Comparison of ENCODE assay signal across 6 cellular contexts in genomic region chr1:56836359-56836758, GRCh38. TPM values are rescaled to one million over a fixed set of nuclear protein-coding genes. Genes with fewer than 3 reads are reported as not detected.
"Had no signal": no experiment of that assay in that cellular context is flagged by ENCODE, and none has a peak within 500 bp of the region (broad histone marks: within the 10 kb centered on the region; RNA-seq: fewer than 3 reads in every experiment).

No MANE protein-coding gene starts in this region.

- H2AFZ ChIP-seq: GM23338 had no signal

- H3K4me2 ChIP-seq: GM23338 had no signal

- H3K4me3 ChIP-seq: GM23338, K562 had no signal

- ATAC-seq: GM23338, K562 had no signal

- DNase-seq: H9, HCEC 1CT had no signal

RNA-seq across cellular contexts. Expression of gene FYB2, which starts 17.2 kb away (rescaled TPM):
- total RNA-seq: GM23338, HT-29, K562 had no signal
- polyA plus RNA-seq: K562 had no signal

RNA-seq across cellular contexts. Expression of gene C8A, which starts 18.2 kb away (rescaled TPM):
- total RNA-seq: GM23338, H1, H9, HT-29 had no signal
- polyA plus RNA-seq: GM23338, H1, K562 had no signal
